8 cellular contexts compared by ENCODE assay signal in genomic region chr7:1669954-1670893, GRCh38. TPM values are rescaled to one million over a fixed set of nuclear protein-coding genes. Genes with fewer than 3 reads are reported as not detected.
DNase-seq lines count a peak whose midpoint lies in the region; ATAC-seq, FAIRE-seq and TF ChIP-seq lines count a peak whose summit lies in the region.

Gene ELFN1 (plus strand): TSS chr7:1670277. CDS start chr7:1744597, 74,320 bp downstream.

- H3K4me1 ChIP-seq in esophagus squamous epithelium: peaks cover 24 to 58% (median 52%) of the 10 kb centered on the region in 3 donors
- H3K4me1 ChIP-seq in gastroesophageal sphincter: peaks cover 0 to 54% (median 37%) of the 10 kb centered on the region in 3 donors

- H3K27me3 ChIP-seq in esophagus squamous epithelium (peaks cover 10 to 100% (median 34%) of the 10 kb centered on the region in 4 donors), gastroesophageal sphincter (peaks cover 100% of the 10 kb centered on the region)

- H3K27ac ChIP-seq in esophagus squamous epithelium (no peak within 1 kb of the TSS), gastroesophageal sphincter (no peak within 1 kb of the TSS)

- H3K4me3 ChIP-seq in esophagus squamous epithelium (peak within 1 kb of the TSS; percentile 30 to 62 (median 40)), gastroesophageal sphincter (peak within 1 kb of the TSS in 1 of 2 donors; percentile 45)

- ATAC-seq in omental fat pad (ENCODE audit: low FRiP score) (peak; percentile 20), GM21367 (IDR thresholded peaks at IDR 0.05; ENCODE audit: unreplicated experiment) (no peak), gastroesophageal sphincter (no peak)

- no peaks in the 10 kb centered on the region for H3K9me3 ChIP-seq in esophagus squamous epithelium
- H3K9me3 ChIP-seq in gastroesophageal sphincter: no peaks in the 10 kb centered on the region

- DNase-seq in D721Med (ENCODE audit: insufficient read length, low spot score) (peak; percentile 95), NCI-H226 (peak; percentile 86), esophagus squamous epithelium (lab: John Stamatoyannopoulos, UW) (no peak), omental fat pad (ENCODE audit: low spot score) (peak; percentile 21), middle frontal gyrus (ENCODE audit: extremely low spot score, low spot score) (no peak)
- no peak for DNase-seq in effector CD4-positive, alpha-beta T cell

- no peak for FAIRE-seq in D721Med (lab: Jason Lieb, UNC)

- intact Hi-C loops in esophagus squamous epithelium (cut with DNase I): loop anchor here (10.0 kb wide), 1 partner anchor 545 kb away; no protein-coding TSS in a partner anchor

- TF ChIP-seq EP300 in gastroesophageal sphincter (IDR thresholded peaks at IDR 0.05): no peak

- WGBS in esophagus squamous epithelium, 2 donors: 0 to 2% methylated on average over 2 to 18 of the region's 110 CpGs
- WGBS in gastroesophageal sphincter (ENCODE audit: low coverage in 1 of 2), 2 donors: 0% methylated on average over 5 to 9 of the region's 110 CpGs

- no peaks in the 10 kb centered on the region for H3K36me3 ChIP-seq in esophagus squamous epithelium
- H3K36me3 ChIP-seq in gastroesophageal sphincter: no peaks in the 10 kb centered on the region

- TF ChIP-seq CTCF in D721Med (IDR thresholded peaks at IDR 0.05; ENCODE audit: insufficient read depth, missing control alignments) (no peak), esophagus squamous epithelium (IDR thresholded peaks at IDR 0.05) (no peak), omental fat pad (IDR thresholded peaks at IDR 0.05) (no peak), gastroesophageal sphincter (IDR thresholded peaks at IDR 0.05) (no peak)

- TF ChIP-seq POLR2A in esophagus squamous epithelium (IDR thresholded peaks at IDR 0.05): no peak
- no peak for TF ChIP-seq POLR2A in gastroesophageal sphincter (IDR thresholded peaks at IDR 0.05)

RNA-seq across cellular contexts. Expression of gene ELFN1, which starts in this region (rescaled TPM):
- 1 to 10 TPM in 1 of 4 donors, under 1 TPM in 3; 0.38 to 3.3 (median 0.48) TPM for total RNA-seq in esophagus squamous epithelium
- 1 to 10 TPM; 3.8 to 6.0 (median 4.1) TPM for total RNA-seq in omental fat pad
- total RNA-seq in gastroesophageal sphincter: 1 to 10 TPM in 2 of 4 donors, under 1 TPM in 2; 0.42 to 3.7 (median 1.3) TPM

Comparison
In these comparisons a context has a peak if more than half of its experiments do, and no peak if none do; other contexts are left out.
1. DNase-seq: peak in D721Med (single experiment), NCI-H226 (single experiment) and omental fat pad (single experiment); none in esophagus squamous epithelium (single experiment), middle frontal gyrus (single experiment) and effector CD4-positive, alpha-beta T cell (single experiment).